Comparison of ENCODE assay signal across 1 cellular context in genomic region chr20:445514-446336, GRCh38.
TF ChIP-seq lines count a peak whose summit lies in the region.

No MANE protein-coding gene starts in this region.

TF ChIP-seq in HepG2, 621 proteins besides CTCF, POLR2A, EP300 and RAD21:
- TF ChIP-seq ZBTB25 (CRISPR knock-in tag; IDR thresholded peaks at IDR 0.05): no peak
- no peak for TF ChIP-seq HOMEZ (CRISPR knock-in tag; IDR thresholded peaks at IDR 0.05; ENCODE audit: low read depth)
- TF ChIP-seq ZNF547 (CRISPR knock-in tag; IDR thresholded peaks at IDR 0.05): 0 out of 2 replicates have a peak, but pooled peaks have one; percentile 12
- no peak for TF ChIP-seq MAF1 (CRISPR knock-in tag; IDR thresholded peaks at IDR 0.05; ENCODE audit: borderline replicate concordance)
